Comparison of ENCODE assay signal across 8 cellular contexts in the genomic region with DNA sequence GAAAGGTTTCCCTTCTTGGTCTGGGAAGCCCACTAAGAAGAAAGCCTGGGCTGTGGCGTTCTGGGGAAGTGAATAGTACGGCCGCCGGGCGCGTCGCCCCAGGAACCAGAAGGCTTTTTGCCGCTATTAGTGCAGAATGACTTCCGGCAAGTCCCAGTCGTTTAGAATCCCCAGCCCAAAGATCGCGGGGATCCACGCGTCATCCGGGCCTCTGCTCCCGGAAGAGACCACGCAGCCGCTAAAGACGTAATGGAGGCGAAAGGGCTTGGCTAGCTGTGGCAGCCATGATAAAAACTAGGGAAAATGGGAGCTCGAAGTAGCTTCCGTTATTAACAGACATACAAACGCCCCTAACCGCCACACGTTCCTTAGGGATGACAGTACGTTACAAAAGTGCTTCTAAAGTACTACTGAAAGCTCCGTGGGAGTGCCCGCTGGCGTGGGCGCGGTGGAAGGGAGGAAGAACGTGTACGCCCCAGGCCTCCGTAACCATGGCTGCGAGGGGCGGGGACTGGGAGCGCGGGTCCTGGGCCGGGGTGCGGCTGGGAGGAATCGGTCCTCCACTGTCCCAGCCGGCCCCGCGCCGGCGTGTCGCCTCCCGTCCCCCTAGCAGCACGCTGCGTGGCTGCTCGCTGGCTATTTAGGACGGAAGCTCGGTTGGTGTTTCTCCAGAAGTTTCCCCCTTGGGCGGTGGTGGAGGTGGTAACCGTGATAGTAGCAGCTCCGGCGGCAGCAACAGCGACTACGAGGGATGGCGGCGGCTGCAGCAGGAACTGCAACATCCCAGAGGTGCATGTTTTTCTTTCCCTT.
DNase-seq lines count a peak whose midpoint lies in the region; ATAC-seq and FAIRE-seq lines count a peak whose summit lies in the region.

A gene (plus strand): TSS at position 667 of the 810 bp plus-strand sequence. CDS start 85 bp downstream, at position 752.

- H3K36me3 Mint-ChIP-seq in central memory CD8-positive, alpha-beta T cell (ENCODE audit: insufficient read depth): no peaks in the 10 kb centered on the region

- peak; percentile 82 for FAIRE-seq in islet of Langerhans (lab: Jason Lieb, UNC)

- H3K9me3 Mint-ChIP-seq in central memory CD8-positive, alpha-beta T cell: no peaks in the 10 kb centered on the region

- no peaks in the 10 kb centered on the region for H3K27me3 Mint-ChIP-seq in central memory CD8-positive, alpha-beta T cell

- no peak within 1 kb of the TSS for H3K4me3 Mint-ChIP-seq in central memory CD8-positive, alpha-beta T cell

- peaks cover 7% of the 10 kb centered on the region for H3K4me1 Mint-ChIP-seq in central memory CD8-positive, alpha-beta T cell

- DNase-seq in AG20443 (ENCODE audit: low spot score): peak; percentile 96
- DNase-seq in NCI-H345 treated with DMSO at 0.1 percent for 48 hours (lab: John Stamatoyannopoulos, UW; ENCODE audit: unreplicated experiment): peak; percentile 80
- DNase-seq in activated CD4-positive, CD25-positive, alpha-beta regulatory T cell (lab: John Stamatoyannopoulos, UW): peak; percentile 89 to 95 (median 92)
- DNase-seq in central memory CD8-positive, alpha-beta T cell (ENCODE audit: low spot score in 2 of 2): peak; percentile 89 to 93
- DNase-seq in stimulated activated CD4-positive, alpha-beta T cell treated with anti-CD3 and anti-CD28 coated beads, Interleukin-12 subunit alpha, Interleukin-12 subunit beta, amount 100 ng/mL, for 4 hours: peak; percentile 94

- H3K27ac Mint-ChIP-seq in central memory CD8-positive, alpha-beta T cell (ENCODE audit: low read depth): no peak within 1 kb of the TSS

- ATAC-seq in GM19025 (IDR thresholded peaks at IDR 0.05; ENCODE audit: low read depth, unreplicated experiment): peak; percentile 96
- peak; percentile 94 for ATAC-seq in HG03342 (IDR thresholded peaks at IDR 0.05; ENCODE audit: unreplicated experiment)
- peak; percentile 96 for ATAC-seq in central memory CD8-positive, alpha-beta T cell (replicated peaks; ENCODE audit: extremely low read depth, poor library complexity, severe bottlenecking)

Comparison
In these comparisons a context has a peak if more than half of its experiments do, and no peak if none do; other contexts are left out.
1. Peak in every context shown above with its lines: DNase-seq and ATAC-seq.